1 cellular context compared by ENCODE assay signal in the genomic region with DNA sequence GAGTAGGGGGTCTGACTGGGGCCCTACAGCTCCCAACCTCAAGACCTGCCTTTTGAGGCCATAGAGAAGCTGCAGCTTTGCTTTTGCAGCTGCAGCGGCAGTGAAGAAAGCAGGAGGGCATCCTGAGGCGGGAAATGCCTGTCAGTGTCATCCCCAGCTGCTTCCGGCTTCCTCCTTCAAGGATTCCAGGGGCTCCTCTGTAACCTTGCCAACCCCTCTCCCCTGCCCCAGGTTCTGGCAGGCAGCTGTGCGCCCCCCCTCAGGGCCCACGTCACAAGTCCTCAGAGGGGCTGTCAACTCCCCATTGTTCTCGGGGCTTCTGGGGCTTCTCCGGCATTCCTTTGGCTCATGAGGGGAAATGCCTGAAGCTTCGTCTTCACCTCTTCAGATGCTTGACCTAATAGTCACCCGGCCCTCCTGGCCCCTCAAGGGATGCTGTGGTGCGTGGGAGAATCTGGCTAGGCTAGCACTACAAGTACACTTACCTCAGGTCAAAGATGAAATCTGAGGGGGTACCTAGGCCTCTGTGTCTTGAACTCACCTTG.
TF ChIP-seq lines count a peak whose summit lies in the region.

No MANE protein-coding gene starts in this region.

TF ChIP-seq in H1, 55 proteins besides CTCF, POLR2A, EP300 and RAD21:
- TF ChIP-seq NRF1 (IDR thresholded peaks at IDR 0.05; ENCODE audit: low read depth, low read length) (no peak), CREB1 (IDR thresholded peaks at IDR 0.05) (0 out of 2 replicates have a peak, but pooled peaks have one; percentile 52), TEAD4 (IDR thresholded peaks at IDR 0.05; ENCODE audit: low read depth, low read length) (peak; percentile 18; the same call in 1 of the 2 replicates), SIN3A (conservative IDR thresholded peaks at IDR 0.05 in 1 of 2, IDR thresholded peaks at IDR 0.05 in 1 of 2; ENCODE audit: low read depth in 1 of 2, low read length in 2 of 2) (peak; percentile 93 to 95; a peak in 3 of 4 replicates), PHF8 (conservative IDR thresholded peaks at IDR 0.05; ENCODE audit: low read depth, low read length) (no peak), CTBP2 (IDR thresholded peaks at IDR 0.05; ENCODE audit: borderline replicate concordance, insufficient read depth, insufficient read length, low read length) (peak; percentile 34), TCF12 (IDR thresholded peaks at IDR 0.05; ENCODE audit: low read depth, low read length) (no peak), RFX5 (IDR thresholded peaks at IDR 0.05; ENCODE audit: borderline replicate concordance, low read depth, low read length) (no peak), KDM4A (IDR thresholded peaks at IDR 0.05; ENCODE audit: low read depth, low read length, severe bottlenecking) (no peak), SAP30 (IDR thresholded peaks at IDR 0.05; ENCODE audit: insufficient read depth, insufficient replicate concordance, low read length) (peak; percentile 41)
- TF ChIP-seq, protein P1, sequence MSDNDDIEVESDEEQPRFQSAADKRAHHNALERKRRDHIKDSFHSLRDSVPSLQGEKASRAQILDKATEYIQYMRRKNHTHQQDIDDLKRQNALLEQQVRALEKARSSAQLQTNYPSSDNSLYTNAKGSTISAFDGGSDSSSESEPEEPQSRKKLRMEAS (IDR thresholded peaks at IDR 0.05): peak; percentile 27; the same call in 1 of the 2 replicates
- TF ChIP-seq, protein P2, sequence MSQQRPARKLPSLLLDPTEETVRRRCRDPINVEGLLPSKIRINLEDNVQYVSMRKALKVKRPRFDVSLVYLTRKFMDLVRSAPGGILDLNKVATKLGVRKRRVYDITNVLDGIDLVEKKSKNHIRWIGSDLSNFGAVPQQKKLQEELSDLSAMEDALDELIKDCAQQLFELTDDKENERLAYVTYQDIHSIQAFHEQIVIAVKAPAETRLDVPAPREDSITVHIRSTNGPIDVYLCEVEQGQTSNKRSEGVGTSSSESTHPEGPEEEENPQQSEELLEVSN (IDR thresholded peaks at IDR 0.05): peak; percentile 76
